In the genomic region with DNA sequence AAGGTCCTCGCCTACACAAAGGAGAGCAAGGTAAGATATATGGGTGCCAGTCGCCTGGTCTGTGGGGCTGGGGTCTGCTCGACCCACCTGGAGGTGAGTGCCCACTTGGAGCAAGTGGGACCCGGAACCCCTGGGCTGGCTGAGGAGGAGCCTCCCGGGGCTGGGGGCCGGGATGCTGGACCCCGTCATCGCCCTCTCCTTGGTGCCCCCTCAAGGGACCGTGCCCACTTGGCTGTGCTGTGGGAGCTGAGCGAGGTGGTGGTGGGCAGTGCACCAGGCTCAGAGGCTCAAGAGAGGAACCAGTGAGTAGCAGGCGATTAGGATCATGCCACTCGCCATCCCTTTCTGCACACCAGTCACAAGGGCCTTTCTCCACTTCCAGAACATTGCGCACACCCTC, we compare ENCODE assay signal across 20 cellular contexts.
"Had no signal": no experiment of that assay in that cellular context is flagged by ENCODE, and none has a peak within 500 bp of the region (broad histone marks: within the 10 kb centered on the region; RNA-seq: fewer than 3 reads in every experiment).

No MANE protein-coding gene starts in this region.

- ATAC-seq: activated T-helper 17 cell treated with anti-CD3 and anti-CD28 coated beads, Interleukin-2, amount 50 U/mL, for 72 hours; PC-3 had no signal

- DNase-seq: activated B cell treated with CpG ODN at 0.5 μM for 24 hours; activated CD4-positive, alpha-beta memory T cell treated with anti-CD3 and anti-CD28 coated beads for 36 hours; activated CD4-positive, alpha-beta T cell treated with anti-CD3 and anti-CD28 coated beads, Interleukin-2, amount 10 ng/mL, durations not matched to agents 7 days and 5 days; activated gamma-delta T cell; activated naive CD4-positive, alpha-beta T cell treated with anti-CD3 and anti-CD28 coated beads for 36 hours; activated T-cell treated with anti-CD3 and anti-CD28 coated beads for 4 hours; activated T-cell treated with anti-CD3 and anti-CD28 coated beads, Interleukin-2, amount 50 U/mL, for 48 hours; MM.1S; NCI-H1092; NCI-H1417; NCI-H1930; NCI-H2171 treated with DMSO at 0.1 percent for 48 hours; NCI-H345; NCI-H510A; NCI-H526 treated with DMSO at 0.1 percent for 48 hours; NK-92 treated with Interleukin-12 subunit alpha and Interleukin-12 subunit beta, amount 100 ng/mL, for 24 hours; PC-3; SHP77 treated with DMSO at 0.1 percent for 48 hours; T-helper 9 cell had no signal
